ENCODE assay signal across 1 cellular context in genomic region chr9:122912964-122913673, GRCh38.
TF ChIP-seq lines count a peak whose summit lies in the region.

Gene ZBTB6 (minus strand): TSS chr9:122913323. CDS start chr9:122912072, 1,251 bp downstream.

TF ChIP-seq in K562, 482 proteins besides CTCF, POLR2A, EP300 and RAD21 (continued from another document and continues in another):
- TF ChIP-seq CHD7 (IDR thresholded peaks at IDR 0.05; ENCODE audit: low read depth, low read length) (no peak), U2AF1 (optimal IDR thresholded peaks at IDR 0.05; ENCODE audit: low read depth, low read length) (no peak), NFE2L1 (tag; IDR thresholded peaks at IDR 0.05; ENCODE audit: borderline replicate concordance, low read depth) (no peak), RCOR1 (IDR thresholded peaks at IDR 0.05; ENCODE audit: borderline replicate concordance in 1 of 2, low read depth in 2 of 2, low read length in 2 of 2) (peak in 1 of 2 experiments; percentile 6; a peak in 2 of 4 replicates), SFPQ (IDR thresholded peaks at IDR 0.05; ENCODE audit: low read depth, low read length) (no peak), PHF20 (IDR thresholded peaks at IDR 0.05; ENCODE audit: partially characterized antibody) (peak; percentile 98), HMG20B (CRISPR knock-in tag; IDR thresholded peaks at IDR 0.05) (no peak), FOXP1 (CRISPR knock-in tag; IDR thresholded peaks at IDR 0.05) (0 out of 2 replicates have a peak, but pooled peaks have one; percentile 64), CBFA2T3 (IDR thresholded peaks at IDR 0.05) (no peak), CGGBP1 (CRISPR knock-in tag; IDR thresholded peaks at IDR 0.05) (0 out of 2 replicates have a peak, but pooled peaks have one; percentile 0), POLR2G (IDR thresholded peaks at IDR 0.05; ENCODE audit: low read depth, low read length) (peak; percentile 73), PKNOX1 (IDR thresholded peaks at IDR 0.05) (peak; percentile 62), GTF2E2 (tag; IDR thresholded peaks at IDR 0.05) (0 out of 2 replicates have a peak, but pooled peaks have one; percentile 59), CHAMP1 (IDR thresholded peaks at IDR 0.05) (peak; percentile 51), ELK1 (CRISPR knock-in tag; IDR thresholded peaks at IDR 0.05) (no peak), HDAC3 (IDR thresholded peaks at IDR 0.05; ENCODE audit: borderline replicate concordance, partially characterized antibody) (peak; percentile 29), ASH1L (IDR thresholded peaks at IDR 0.05; ENCODE audit: borderline replicate concordance, low read depth, partially characterized antibody) (peak; percentile 41), LEF1 (IDR thresholded peaks at IDR 0.05) (0 out of 2 replicates have a peak, but pooled peaks have one; percentile 18), MTA3 (IDR thresholded peaks at IDR 0.05; ENCODE audit: borderline replicate concordance) (peak; percentile 56; the same call in 1 of the 2 replicates), CTBP1 (IDR thresholded peaks at IDR 0.05; ENCODE audit: borderline replicate concordance) (peak; percentile 34; the same call in 1 of the 2 replicates), KAT2B (IDR thresholded peaks at IDR 0.05; ENCODE audit: low read depth, low read length) (no peak), SAP30 (IDR thresholded peaks at IDR 0.05; ENCODE audit: borderline replicate concordance, insufficient read depth, low read depth, low read length, poor library complexity, severe bottlenecking) (peak; percentile 13), MXD1 (CRISPR knock-in tag; IDR thresholded peaks at IDR 0.05; ENCODE audit: borderline replicate concordance, poor library complexity, severe bottlenecking) (no peak), KAT7 (CRISPR knock-in tag; IDR thresholded peaks at IDR 0.05; ENCODE audit: borderline replicate concordance) (peak; percentile 62; the same call in 1 of the 2 replicates), GABPB1 (CRISPR knock-in tag; IDR thresholded peaks at IDR 0.05) (peak; percentile 89)
- TF ChIP-seq, protein P1, sequence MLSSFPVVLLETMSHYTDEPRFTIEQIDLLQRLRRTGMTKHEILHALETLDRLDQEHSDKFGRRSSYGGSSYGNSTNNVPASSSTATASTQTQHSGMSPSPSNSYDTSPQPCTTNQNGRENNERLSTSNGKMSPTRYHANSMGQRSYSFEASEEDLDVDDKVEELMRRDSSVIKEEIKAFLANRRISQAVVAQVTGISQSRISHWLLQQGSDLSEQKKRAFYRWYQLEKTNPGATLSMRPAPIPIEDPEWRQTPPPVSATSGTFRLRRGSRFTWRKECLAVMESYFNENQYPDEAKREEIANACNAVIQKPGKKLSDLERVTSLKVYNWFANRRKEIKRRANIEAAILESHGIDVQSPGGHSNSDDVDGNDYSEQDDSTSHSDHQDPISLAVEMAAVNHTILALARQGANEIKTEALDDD (IDR thresholded peaks at IDR 0.05): no peak
- TF ChIP-seq, protein P2, sequence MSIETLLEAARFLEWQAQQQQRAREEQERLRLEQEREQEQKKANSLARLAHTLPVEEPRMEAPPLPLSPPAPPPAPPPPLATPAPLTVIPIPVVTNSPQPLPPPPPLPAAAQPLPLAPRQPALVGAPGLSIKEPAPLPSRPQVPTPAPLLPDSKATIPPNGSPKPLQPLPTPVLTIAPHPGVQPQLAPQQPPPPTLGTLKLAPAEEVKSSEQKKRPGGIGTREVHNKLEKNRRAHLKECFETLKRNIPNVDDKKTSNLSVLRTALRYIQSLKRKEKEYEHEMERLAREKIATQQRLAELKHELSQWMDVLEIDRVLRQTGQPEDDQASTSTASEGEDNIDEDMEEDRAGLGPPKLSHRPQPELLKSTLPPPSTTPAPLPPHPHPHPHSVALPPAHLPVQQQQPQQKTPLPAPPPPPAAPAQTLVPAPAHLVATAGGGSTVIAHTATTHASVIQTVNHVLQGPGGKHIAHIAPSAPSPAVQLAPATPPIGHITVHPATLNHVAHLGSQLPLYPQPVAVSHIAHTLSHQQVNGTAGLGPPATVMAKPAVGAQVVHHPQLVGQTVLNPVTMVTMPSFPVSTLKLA (conservative IDR thresholded peaks at IDR 0.05): peak in 1 of 2 experiments; percentile 71; a peak in 2 of 4 replicates
